9 cellular contexts compared by ENCODE assay signal in the genomic region with DNA sequence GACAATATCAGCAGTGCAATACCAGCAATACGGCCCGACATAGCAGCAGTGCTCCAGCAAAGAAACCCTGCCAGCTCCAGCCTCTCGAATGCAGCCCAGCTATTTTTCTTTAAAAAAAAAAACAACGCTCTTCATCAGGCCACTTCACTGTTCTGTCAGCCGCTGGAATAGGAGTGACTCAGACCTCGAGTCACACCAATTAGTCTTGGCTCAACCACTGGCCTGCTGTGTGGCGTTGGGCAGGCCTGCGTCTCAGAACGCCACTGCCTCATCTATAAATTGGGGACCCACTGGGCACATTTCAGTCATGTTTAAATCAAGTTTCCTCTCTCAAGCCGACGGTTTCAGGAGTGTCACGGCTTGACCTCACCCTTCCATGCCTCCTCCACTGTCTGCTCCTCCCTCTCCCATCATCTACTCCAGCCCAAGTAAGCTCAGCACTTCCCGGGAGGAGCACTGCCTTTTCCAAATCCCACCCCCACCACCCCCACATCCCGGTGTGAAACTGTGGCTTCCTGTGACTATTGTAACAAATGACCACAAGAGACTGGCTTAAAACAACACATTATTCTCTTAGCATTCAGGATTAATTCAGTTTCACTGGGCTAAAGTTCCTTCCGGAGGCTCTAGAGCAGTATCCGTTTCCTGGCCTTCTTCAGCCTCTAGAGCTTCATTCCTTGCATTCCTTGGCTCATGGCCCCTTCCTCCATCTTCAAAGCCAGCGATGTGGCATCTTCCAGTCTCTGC.
DNase-seq lines count a peak whose midpoint lies in the region; ATAC-seq, FAIRE-seq and TF ChIP-seq lines count a peak whose summit lies in the region.
"Had no signal": no experiment of that assay in that cellular context is flagged by ENCODE, and none has a peak within 500 bp of the region (broad histone marks: within the 10 kb centered on the region; RNA-seq: fewer than 3 reads in every experiment).

No MANE protein-coding gene starts in this region.

- no peaks in the 10 kb centered on the region for H3K9me3 ChIP-seq in keratinocyte (ENCODE audit: control insufficient read depth, low read depth, low read length)
- H3K9me3 ChIP-seq in transverse colon, result no peaks in the 10 kb centered on the region

- H3K4me3 ChIP-seq in keratinocyte (ENCODE audit: control insufficient read depth in 2 of 3, extremely low read depth in 1 of 3, insufficient read depth in 2 of 3, low read depth in 1 of 3, low read length in 3 of 3) (no peak overlapping the region), transverse colon (no peak overlapping the region)
- H3K4me3 ChIP-seq: SK-N-MC had no signal

- H3K27me3 ChIP-seq in keratinocyte (ENCODE audit: control insufficient read depth, extremely low read depth, insufficient read depth, low read length), result no peaks in the 10 kb centered on the region
- H3K27me3 ChIP-seq in transverse colon, result no peaks in the 10 kb centered on the region

- in situ Hi-C loops in transverse colon (cut with MboI; ENCODE audit: low pct_ligation_motif_present in 1 of 4, low pct_unique_long_range_greater_than_20kb in 1 of 4, low sequenced_read_pairs in 3 of 4), result loop anchor here in 2 of 4 donors (5.0 to 10.0 kb wide), 2 partner anchors 89 to 97 kb away; a partner anchor contains a TSS

- DNase-seq in HT1080 (ENCODE audit: low read depth) (peak; percentile 95), astrocyte of the hippocampus (ENCODE audit: low read depth, low spot score) (peak; percentile 89), keratinocyte (ENCODE audit: low read depth, low spot score) (no peak), transverse colon (no peak), NCI-H2171 treated with DMSO at 0.1 percent for 48 hours (lab: John Stamatoyannopoulos, UW) (no peak), HT-29 (ENCODE audit: low spot score) (no peak)
- DNase-seq: activated gamma-delta T cell treated with Interleukin-2 at 50 U/mL for 16 hours had no signal

- TF ChIP-seq CTCF in keratinocyte (optimal IDR thresholded peaks at IDR 0.05 in 1 of 3, IDR thresholded peaks at IDR 0.05 in 1 of 3, conservative IDR thresholded peaks at IDR 0.05 in 1 of 3; ENCODE audit: extremely low read depth in 1 of 3, insufficient read depth in 2 of 3, low read length in 3 of 3), result no peak
- no peak for TF ChIP-seq CTCF in transverse colon (IDR thresholded peaks at IDR 0.05)

- no peak for TF ChIP-seq POLR2A in transverse colon (IDR thresholded peaks at IDR 0.05)

- FAIRE-seq in keratinocyte (lab: Jason Lieb, UNC), result peak; percentile 71

- ATAC-seq in GM19455 (IDR thresholded peaks at IDR 0.05; ENCODE audit: unreplicated experiment), result no peak

- H3K79me2 ChIP-seq in keratinocyte (ENCODE audit: control insufficient read depth, insufficient read depth, low read length), result no peaks in the 10 kb centered on the region

- no peak overlapping the region for H3K9ac ChIP-seq in keratinocyte (ENCODE audit: control insufficient read depth, extremely low read depth, insufficient read depth, low read length)

- WGBS in transverse colon (ENCODE audit: low coverage in 1 of 2), 2 donors, result 60% methylated on average over 13 to 17 of the region's 17 CpGs

- dilution Hi-C loops in keratinocyte (cut with MboI; ENCODE audit: extremely low pct_ligation_motif_present, low sequenced_read_pairs), result loop anchor here (10.0 kb wide), 1 partner anchor 77 kb away; no protein-coding TSS in a partner anchor

- no peak overlapping the region for H3K27ac ChIP-seq in keratinocyte (ENCODE audit: control insufficient read depth, insufficient read depth, low read length)
- peak overlapping the region; percentile 19 to 78 (median 38) for H3K27ac ChIP-seq in transverse colon
- H3K27ac ChIP-seq: SK-N-MC had no signal

- intact Hi-C loops in transverse colon (cut with DNase I; ENCODE audit: low total_unique reads), result no loop called here

- H3K4me1 ChIP-seq in keratinocyte (ENCODE audit: control insufficient read depth, extremely low read depth, insufficient read depth, low read length) (peaks cover 24% of the 10 kb centered on the region), transverse colon (peaks cover 10 to 55% (median 26%) of the 10 kb centered on the region in 4 donors)

- peak overlapping the region; percentile 15 for H3K4me2 ChIP-seq in keratinocyte (ENCODE audit: control insufficient read depth, extremely low read depth, insufficient read depth, low read depth, low read length)

- H3K36me3 ChIP-seq in keratinocyte (ENCODE audit: control insufficient read depth in 2 of 2, extremely low read depth in 1 of 2, insufficient read depth in 2 of 2, low read length in 2 of 2), result no peaks in the 10 kb centered on the region
- no peaks in the 10 kb centered on the region for H3K36me3 ChIP-seq in transverse colon

- no peak for TF ChIP-seq EP300 in transverse colon (IDR thresholded peaks at IDR 0.05; ENCODE audit: low read depth)

- H4K20me1 ChIP-seq in keratinocyte (ENCODE audit: control insufficient read depth, extremely low read depth, insufficient read depth, low read length), result no peaks in the 10 kb centered on the region

- peak overlapping the region; percentile 4 for H2AFZ ChIP-seq in keratinocyte (ENCODE audit: control insufficient read depth, low read length)

- no peaks in the 10 kb centered on the region for H3K9me1 ChIP-seq in keratinocyte (ENCODE audit: control insufficient read depth, extremely low read depth, insufficient read depth, low read length)

Comparison
In these comparisons a context has a peak if more than half of its experiments do, and no peak if none do; other contexts are left out.
1. DNase-seq: peak in HT1080 (single experiment) and astrocyte of the hippocampus (single experiment); none in keratinocyte (single experiment), transverse colon (single experiment), NCI-H2171 treated with DMSO at 0.1 percent for 48 hours (single experiment) and HT-29 (single experiment).